In genomic region chr7:44847509-44847919, GRCh38 we compare ENCODE assay signal across 8 cellular contexts. TPM values are rescaled to one million over a fixed set of nuclear protein-coding genes. Genes with fewer than 3 reads are reported as not detected.
A peak's percentile ranks its signal among the peaks of the same experiment; 100 is the strongest.
DNase-seq lines count a peak whose midpoint lies in the region; ATAC-seq and TF ChIP-seq lines count a peak whose summit lies in the region.

No MANE protein-coding gene starts in this region.

- peak; percentile 68 for ATAC-seq in GM19023 (IDR thresholded peaks at IDR 0.05; ENCODE audit: unreplicated experiment)
- peak; percentile 71 for ATAC-seq in HG03196 (IDR thresholded peaks at IDR 0.05; ENCODE audit: unreplicated experiment)

- peaks cover 1 to 17% (median 8%) of the 10 kb centered on the region in 4 donors for H3K4me1 ChIP-seq in liver (ENCODE audit: control insufficient read depth in 4 of 4, insufficient read depth in 4 of 4, low read length in 3 of 4)

- H3K36me3 Mint-ChIP-seq in dendritic cell treated with granulocyte-macrophage colony-stimulating factor and Interleukin-4, amounts not matched to agents 40 ng/mL and 50 ng/mL, for 4 days (ENCODE audit: low read depth): peaks cover 5% of the 10 kb centered on the region

- peak; percentile 77 to 81 for TF ChIP-seq RAD21 in liver (IDR thresholded peaks at IDR 0.05)

- no peaks in the 10 kb centered on the region for H3K9me3 Mint-ChIP-seq in dendritic cell treated with granulocyte-macrophage colony-stimulating factor and Interleukin-4, amounts not matched to agents 40 ng/mL and 50 ng/mL, for 4 days

- no peaks in the 10 kb centered on the region for H3K36me3 ChIP-seq in liver (ENCODE audit: control insufficient read depth in 4 of 4, insufficient read depth in 3 of 4, low read depth in 1 of 4, low read length in 3 of 4)

- H3K9me3 ChIP-seq in liver (ENCODE audit: control insufficient read depth in 4 of 4, low read length in 3 of 4): no peaks in the 10 kb centered on the region

- H3K27me3 ChIP-seq in liver (ENCODE audit: control insufficient read depth in 4 of 4, insufficient read depth in 4 of 4, low read length in 3 of 4): no peaks in the 10 kb centered on the region

- no peaks in the 10 kb centered on the region for H3K27me3 Mint-ChIP-seq in dendritic cell treated with granulocyte-macrophage colony-stimulating factor and Interleukin-4, amounts not matched to agents 40 ng/mL and 50 ng/mL, for 4 days

- peak; percentile 95 for DNase-seq in AG20443 (ENCODE audit: low spot score)
- DNase-seq in NCI-H460 (ENCODE audit: extremely low read depth, low read depth): peak; percentile 78
- DNase-seq in activated CD4-positive, alpha-beta T cell treated with anti-CD3 and anti-CD28 coated beads, Interleukin-2, amount 50 U/mL, for 24 hours (ENCODE audit: low read depth in 1 of 2, low spot score in 1 of 2): peak; percentile 68 to 75
- peak; percentile 75 to 81 for DNase-seq in stimulated activated CD4-positive, alpha-beta T cell treated with anti-CD3 and anti-CD28 coated beads, Interleukin-2, amount 100 ng/mL, for 48 hours

- peak overlapping the region; percentile 65 to 94 (median 78) for H3K4me3 ChIP-seq in liver (ENCODE audit: low read depth in 1 of 3, low read length in 3 of 3)

- intact Hi-C loops in dendritic cell treated with granulocyte-macrophage colony-stimulating factor and Interleukin-4, amounts not matched to agents 40 ng/mL and 50 ng/mL, for 4 days (cut with micrococcal nuclease): loop anchor here (1.0 to 10.0 kb wide), 4 partner anchors 51 to 355 kb away; partner anchors contain the start of genes NUDCD3, PPIA, TMED4 and ZMIZ2

- peak overlapping the region; percentile 74 to 89 for H3K9ac ChIP-seq in liver (ENCODE audit: low read depth in 1 of 2, low read length in 2 of 2)

- peak overlapping the region; percentile 93 for H3K27ac Mint-ChIP-seq in dendritic cell treated with granulocyte-macrophage colony-stimulating factor and Interleukin-4, amounts not matched to agents 40 ng/mL and 50 ng/mL, for 4 days

- WGBS in liver: under 1% methylated on average over 36 of the region's 36 CpGs

- H3K4me1 Mint-ChIP-seq in dendritic cell treated with granulocyte-macrophage colony-stimulating factor and Interleukin-4, amounts not matched to agents 40 ng/mL and 50 ng/mL, for 4 days (ENCODE audit: low read depth): peaks cover 46% of the 10 kb centered on the region

- H3K4me3 Mint-ChIP-seq in dendritic cell treated with granulocyte-macrophage colony-stimulating factor and Interleukin-4, amounts not matched to agents 40 ng/mL and 50 ng/mL, for 4 days: peak overlapping the region; percentile 85

- TF ChIP-seq CTCF in liver (IDR thresholded peaks at IDR 0.05; ENCODE audit: low read depth, low read length, missing input control): peak; percentile 79

- peak overlapping the region; percentile 94 to 97 for H3K27ac ChIP-seq in liver (ENCODE audit: low read depth in 1 of 2, low read length in 2 of 2)

TF ChIP-seq in liver, 16 proteins besides CTCF, POLR2A, EP300 and RAD21:
- no peak for TF ChIP-seq ZBTB33 (IDR thresholded peaks at IDR 0.05)
- no peak for TF ChIP-seq TAF1 (conservative IDR thresholded peaks at IDR 0.05)
- no peak for TF ChIP-seq HNF4G (IDR thresholded peaks at IDR 0.05)
- no peak for TF ChIP-seq SP1 (IDR thresholded peaks at IDR 0.05)
- TF ChIP-seq MAX (IDR thresholded peaks at IDR 0.05): no peak
- TF ChIP-seq HNF4A (conservative IDR thresholded peaks at IDR 0.05): no peak
- TF ChIP-seq FOXA2 (IDR thresholded peaks at IDR 0.05): no peak
- no peak for TF ChIP-seq RXRA (IDR thresholded peaks at IDR 0.05)
- no peak for TF ChIP-seq REST (IDR thresholded peaks at IDR 0.05)
- TF ChIP-seq NR2F2 (IDR thresholded peaks at IDR 0.05): no peak
- TF ChIP-seq YY1 (IDR thresholded peaks at IDR 0.05): no peak
- TF ChIP-seq ATF3 (IDR thresholded peaks at IDR 0.05): no peak
- no peak for TF ChIP-seq EGR1 (IDR thresholded peaks at IDR 0.05; ENCODE audit: low read depth in 2 of 2)
- TF ChIP-seq GABPA (IDR thresholded peaks at IDR 0.05 in 1 of 2, conservative IDR thresholded peaks at IDR 0.05 in 1 of 2): no peak
- TF ChIP-seq FOXA1 (IDR thresholded peaks at IDR 0.05): no peak
- TF ChIP-seq JUND (IDR thresholded peaks at IDR 0.05): no peak

RNA-seq across cellular contexts. Expression of gene H2AZ2, which starts 0.4 kb away (rescaled TPM):
- 194 and 220 TPM in 2 replicates for total RNA-seq in NCI-H460 (2014; rRNA removed; shearing (Covaris generic))
- polyA plus RNA-seq in NCI-H460 (2014; cell fraction: nucleus; rRNA removed): 199 and 234 TPM in 2 replicates
- total RNA-seq in liver: 100 to 1,000 TPM in 1 of 2 donors, 10 to 100 TPM in 1; 85.2 to 182 TPM
- polyA plus RNA-seq in liver: 10 to 100 TPM; 51.3 to 53.9 TPM

RNA-seq across cellular contexts. Expression of gene PURB, which starts 37.8 kb away (rescaled TPM):
- total RNA-seq in NCI-H460 (2014; rRNA removed; shearing (Covaris generic)): 16.2 and 17.9 TPM in 2 replicates
- 22.9 and 29.4 TPM in 2 replicates for polyA plus RNA-seq in NCI-H460 (2014; cell fraction: nucleus; rRNA removed)
- 10 to 100 TPM in 1 of 2 donors, 1 to 10 TPM in 1; 9.6 to 11.4 TPM for total RNA-seq in liver
- 1 to 10 TPM in 1 of 2 donors, under 1 TPM in 1; 0.92 to 2.1 TPM for polyA plus RNA-seq in liver

RNA-seq across cellular contexts. Expression of gene PPIA, which starts 51.0 kb away (rescaled TPM):
- 4,126 and 4,272 TPM in 2 replicates for total RNA-seq in NCI-H460 (2014; rRNA removed; shearing (Covaris generic))
- polyA plus RNA-seq in NCI-H460 (2014; cell fraction: nucleus; rRNA removed): 2,201 and 4,057 TPM in 2 replicates
- 1,000 to 10,000 TPM in 1 of 2 donors, 100 to 1,000 TPM in 1; 834 to 1,873 TPM for total RNA-seq in liver
- 1,000 to 10,000 TPM; 1,362 to 1,437 TPM for polyA plus RNA-seq in liver

Comparison
In these comparisons a context has a peak if more than half of its experiments do, and no peak if none do; other contexts are left out.
1. Peak in every context shown above with its lines: DNase-seq, ATAC-seq, H3K4me3 ChIP-seq and H3K27ac ChIP-seq.